In the genomic region with DNA sequence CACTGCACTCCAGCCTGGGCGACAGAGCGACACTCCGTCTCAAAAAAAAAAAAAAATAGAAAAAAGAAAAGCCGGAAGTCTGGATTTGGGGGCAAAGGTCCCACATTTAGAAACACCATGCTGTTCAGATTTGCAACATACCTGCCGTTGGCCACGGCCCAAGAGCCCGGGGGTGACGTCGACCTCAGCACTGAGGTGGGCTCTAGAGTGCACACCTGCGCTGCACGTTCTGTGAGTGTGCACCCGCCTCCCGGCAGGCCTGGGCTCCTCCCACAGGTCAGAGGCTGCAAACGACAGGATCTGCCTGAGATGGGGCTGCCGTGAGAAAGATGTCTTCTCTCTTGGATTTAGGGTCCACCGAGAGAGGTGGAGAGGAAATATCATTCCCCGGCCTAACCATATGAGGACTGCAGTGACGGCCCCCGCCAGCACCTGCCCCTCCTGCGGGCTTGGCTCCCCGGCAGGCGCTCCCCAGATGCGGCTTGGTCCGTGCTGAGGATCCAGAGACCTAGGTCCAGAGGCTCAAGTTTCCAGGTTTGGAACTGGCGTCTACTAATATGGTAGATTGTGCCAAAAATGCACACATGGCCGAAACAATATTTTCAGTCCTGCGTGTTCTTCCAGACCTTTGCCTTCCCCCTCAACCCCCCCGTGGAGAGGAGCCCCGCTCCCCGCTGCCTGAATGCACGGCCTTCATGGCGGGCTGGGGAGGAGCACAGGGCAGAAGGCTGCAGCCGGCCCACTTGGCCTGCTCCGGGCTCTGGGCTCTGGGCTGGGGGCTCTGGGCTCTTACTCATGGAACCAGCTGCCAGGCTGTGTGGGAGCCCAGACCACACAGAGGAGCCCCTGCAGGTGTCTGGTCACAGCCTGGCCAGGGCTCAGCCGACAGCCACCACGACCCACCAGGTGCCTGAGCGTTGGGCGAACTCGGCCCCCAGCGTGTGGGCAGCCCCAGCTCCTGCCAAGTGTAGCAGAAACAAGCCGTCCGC, we compare ENCODE assay signal across 1 cellular context.
TF ChIP-seq lines count a peak whose summit lies in the region.

No MANE protein-coding gene starts in this region.

TF ChIP-seq in A549, 52 proteins besides CTCF, POLR2A, EP300 and RAD21 (continued from another document):
- TF ChIP-seq, protein P1, sequence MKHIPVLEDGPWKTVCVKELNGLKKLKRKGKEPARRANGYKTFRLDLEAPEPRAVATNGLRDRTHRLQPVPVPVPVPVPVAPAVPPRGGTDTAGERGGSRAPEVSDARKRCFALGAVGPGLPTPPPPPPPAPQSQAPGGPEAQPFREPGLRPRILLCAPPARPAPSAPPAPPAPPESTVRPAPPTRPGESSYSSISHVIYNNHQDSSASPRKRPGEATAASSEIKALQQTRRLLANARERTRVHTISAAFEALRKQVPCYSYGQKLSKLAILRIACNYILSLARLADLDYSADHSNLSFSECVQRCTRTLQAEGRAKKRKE (CRISPR knock-in tag; IDR thresholded peaks at IDR 0.05; ENCODE audit: low read depth): no peak
- TF ChIP-seq MAFK (IDR thresholded peaks at IDR 0.05; ENCODE audit: partially characterized antibody) (no peak), FOXS1 (CRISPR knock-in tag; IDR thresholded peaks at IDR 0.05) (no peak), GATA3 (IDR thresholded peaks at IDR 0.05; ENCODE audit: borderline replicate concordance) (no peak), RNF2 (IDR thresholded peaks at IDR 0.05; ENCODE audit: borderline replicate concordance, low read depth) (no peak), KDM1A (IDR thresholded peaks at IDR 0.05; ENCODE audit: low read depth) (no peak), TFCP2L1 (CRISPR knock-in tag; IDR thresholded peaks at IDR 0.05) (no peak)
- TF ChIP-seq, protein P2, sequence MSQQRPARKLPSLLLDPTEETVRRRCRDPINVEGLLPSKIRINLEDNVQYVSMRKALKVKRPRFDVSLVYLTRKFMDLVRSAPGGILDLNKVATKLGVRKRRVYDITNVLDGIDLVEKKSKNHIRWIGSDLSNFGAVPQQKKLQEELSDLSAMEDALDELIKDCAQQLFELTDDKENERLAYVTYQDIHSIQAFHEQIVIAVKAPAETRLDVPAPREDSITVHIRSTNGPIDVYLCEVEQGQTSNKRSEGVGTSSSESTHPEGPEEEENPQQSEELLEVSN (IDR thresholded peaks at IDR 0.05; ENCODE audit: borderline replicate concordance, low read depth): no peak
TF ChIP-seq in A549: peak in this region for 0.
